Comparison of ENCODE assay signal across 8 cellular contexts in the genomic region with DNA sequence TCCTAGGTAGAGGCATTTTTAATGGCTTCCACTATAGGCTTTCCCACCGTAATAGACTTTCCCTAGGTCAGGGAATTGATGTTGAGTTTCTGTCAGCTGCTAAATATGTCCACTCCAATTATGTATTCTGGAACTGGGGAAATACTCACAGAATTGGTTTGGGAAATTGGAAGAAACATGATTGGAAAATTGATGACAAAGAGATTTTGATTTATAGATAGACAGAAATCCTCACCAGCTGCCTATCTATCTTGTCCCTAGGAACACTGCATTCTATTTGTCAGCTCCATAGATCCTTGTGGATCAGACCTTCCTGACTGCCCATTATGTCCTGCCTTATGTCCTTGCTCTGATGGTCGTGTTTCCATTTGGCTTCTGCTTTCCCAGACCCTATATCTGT.
"Had no signal": no experiment of that assay in that cellular context is flagged by ENCODE, and none has a peak within 500 bp of the region (broad histone marks: within the 10 kb centered on the region; RNA-seq: fewer than 3 reads in every experiment).

No MANE protein-coding gene starts in this region.

- H3K4me3 ChIP-seq: GM12878 had no signal

- DNase-seq: GDM1, GF-D8 had no signal

- FAIRE-seq: G401.6, GM12878, GM12891, GM12892, GM18507, GM19239 had no signal

- ATAC-seq: GM12878 had no signal
